ENCODE assay signal across 22 cellular contexts in the genomic region with DNA sequence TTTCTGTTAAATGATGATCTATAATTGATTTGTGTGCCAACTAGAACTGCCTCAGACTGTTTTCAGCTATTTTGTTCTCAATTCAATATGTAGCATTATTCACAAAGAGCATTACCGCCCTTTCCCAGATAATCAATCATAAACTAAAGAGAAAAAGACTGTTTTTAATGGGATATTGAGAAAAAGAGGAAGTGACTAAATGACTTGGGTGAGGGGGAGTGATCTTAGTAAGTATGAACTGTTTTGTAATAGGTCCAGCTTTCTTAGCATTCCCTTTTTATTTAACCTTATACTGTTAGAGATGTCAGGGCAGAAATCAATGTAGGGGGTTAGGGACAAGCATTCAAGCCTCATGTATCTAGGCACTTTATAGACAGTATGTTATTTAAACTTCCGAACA.
DNase-seq lines count a peak whose midpoint lies in the region; ATAC-seq, FAIRE-seq and TF ChIP-seq lines count a peak whose summit lies in the region.
"Had no signal": no experiment of that assay in that cellular context is flagged by ENCODE, and none has a peak within 500 bp of the region (broad histone marks: within the 10 kb centered on the region; RNA-seq: fewer than 3 reads in every experiment).

No MANE protein-coding gene starts in this region.

- H3K27ac ChIP-seq in mammary epithelial cell (ENCODE audit: insufficient read depth, low read depth, low read length) (no peak overlapping the region), breast epithelium (no peak overlapping the region), astrocyte (ENCODE audit: low read depth, low read length) (no peak overlapping the region)
- H3K27ac ChIP-seq: A549, HL-60, SJSA1 had no signal

- H3K4me1 Mint-ChIP-seq in astrocyte (ENCODE audit: low read depth, unreplicated experiment), result peaks cover 19% of the 10 kb centered on the region

- ATAC-seq in GM21526 (IDR thresholded peaks at IDR 0.05; ENCODE audit: low FRiP score, unreplicated experiment), result no peak
- ATAC-seq: A549, T-cell had no signal

- H3K9me3 Mint-ChIP-seq in astrocyte (ENCODE audit: unreplicated experiment), result no peaks in the 10 kb centered on the region
- H3K9me3 Mint-ChIP-seq: CD4-positive, alpha-beta T cell; T-cell had no signal

- H2AFZ ChIP-seq in mammary epithelial cell (ENCODE audit: low read depth, low read length) (peak overlapping the region; percentile 49), astrocyte (ENCODE audit: low read depth, low read length) (no peak overlapping the region)

- TF ChIP-seq CTCF in mammary epithelial cell (conservative IDR thresholded peaks at IDR 0.05 in 1 of 2, IDR thresholded peaks at IDR 0.05 in 1 of 2; ENCODE audit: extremely low read depth in 1 of 2, insufficient read depth in 1 of 2, low read depth in 1 of 2, low read length in 2 of 2) (no peak), breast epithelium (IDR thresholded peaks at IDR 0.05) (no peak), astrocyte (IDR thresholded peaks at IDR 0.05; ENCODE audit: insufficient read depth, low read depth, low read length) (no peak)

- intact Hi-C loops in mammary epithelial cell (cut with micrococcal nuclease) (no loop called here), breast epithelium (cut with DNase I; ENCODE audit: low total_unique reads) (no loop called here)

- H3K79me2 ChIP-seq in mammary epithelial cell (ENCODE audit: insufficient read depth, low read length), result no peaks in the 10 kb centered on the region
- no peaks in the 10 kb centered on the region for H3K79me2 ChIP-seq in astrocyte (ENCODE audit: insufficient read depth, low read length)

- H3K36me3 Mint-ChIP-seq in astrocyte (ENCODE audit: low read depth, unreplicated experiment), result no peaks in the 10 kb centered on the region
- H3K36me3 Mint-ChIP-seq: T-cell had no signal

- H3K36me3 ChIP-seq in mammary epithelial cell (ENCODE audit: insufficient read depth, low read length), result no peaks in the 10 kb centered on the region
- no peaks in the 10 kb centered on the region for H3K36me3 ChIP-seq in breast epithelium
- no peaks in the 10 kb centered on the region for H3K36me3 ChIP-seq in astrocyte (ENCODE audit: insufficient read depth, low read length)
- H3K36me3 ChIP-seq: SJSA1 had no signal

- WGBS in mammary epithelial cell (ENCODE audit: low coverage, missing lambda C conversion rate), result 100% methylated on average over 2 of the region's 2 CpGs

- H3K27me3 ChIP-seq in mammary epithelial cell (ENCODE audit: insufficient read depth, low read length) (no peaks in the 10 kb centered on the region), breast epithelium (no peaks in the 10 kb centered on the region), astrocyte (ENCODE audit: insufficient read depth, low read length) (no peaks in the 10 kb centered on the region)
- H3K27me3 ChIP-seq: SJSA1 had no signal

- H3K4me1 ChIP-seq in mammary epithelial cell (ENCODE audit: insufficient read depth, low read length) (no peaks in the 10 kb centered on the region), breast epithelium (no peaks in the 10 kb centered on the region), astrocyte (ENCODE audit: insufficient read depth, low read length) (no peaks in the 10 kb centered on the region)
- H3K4me1 ChIP-seq: A549, SJSA1 had no signal

- no peak overlapping the region for H3K4me3 ChIP-seq in mammary epithelial cell (replicated peaks in 1 of 3; ENCODE audit: insufficient read depth in 1 of 3, low read depth in 2 of 3, low read length in 3 of 3)
- H3K4me3 ChIP-seq in breast epithelium, result no peak overlapping the region
- H3K4me3 ChIP-seq in astrocyte (ENCODE audit: insufficient read depth, low read depth, low read length), result no peak overlapping the region
- H3K4me3 ChIP-seq: A549, SJSA1 had no signal

- no peak for TF ChIP-seq POLR2A in breast epithelium (IDR thresholded peaks at IDR 0.05)

- H3K4me3 Mint-ChIP-seq in astrocyte (ENCODE audit: unreplicated experiment), result no peak overlapping the region
- H3K4me3 Mint-ChIP-seq: CD4-positive, alpha-beta T cell; T-cell had no signal

- H3K9me3 ChIP-seq in mammary epithelial cell (replicated peaks; ENCODE audit: insufficient read depth, low read length), result no peaks in the 10 kb centered on the region
- no peaks in the 10 kb centered on the region for H3K9me3 ChIP-seq in breast epithelium
- no peaks in the 10 kb centered on the region for H3K9me3 ChIP-seq in astrocyte (ENCODE audit: insufficient read depth, low read depth, low read length)
- H3K9me3 ChIP-seq: A549, SJSA1 had no signal

- dilution Hi-C loops in mammary epithelial cell (cut with HindIII; ENCODE audit: low sequenced_read_pairs), result no loop called here

- DNase-seq in mammary epithelial cell (no peak), breast epithelium (ENCODE audit: low spot score in 2 of 2) (no peak), MV-4-11 (lab: John Stamatoyannopoulos, UW) (peak; percentile 51), astrocyte (ENCODE audit: low read depth) (peak; percentile 18), renal cortical epithelial cell (ENCODE audit: low read depth) (peak; percentile 18), NK-92 (lab: John Stamatoyannopoulos, UW; ENCODE audit: unreplicated experiment) (no peak)
- no peak for DNase-seq in activated T-cell treated with anti-CD3 and anti-CD28 coated beads, Interleukin-2, amount 50 U/mL, for 1 hour
- DNase-seq: Calu3; CD4-positive, alpha-beta T cell; DMS79 treated with DMSO at 0.1 percent for 48 hours; GDM1; KG1; NCI-H1436; NCI-H2081 treated with DMSO at 0.1 percent for 48 hours; NCI-H226; NCI-H526 treated with DMSO at 0.1 percent for 48 hours; T-cell had no signal

- CTCF ChIA-PET in mammary epithelial cell (lab: Charles Lee; ENCODE audit: low non-redundant PET), result no interaction called here

- no TSS peak for BruUV-seq in mammary epithelial cell (replicated peaks; lab: Mats Ljungman, UMichigan)

- H3K9ac ChIP-seq in mammary epithelial cell (ENCODE audit: insufficient read depth, low read length), result no peak overlapping the region
- H3K9ac ChIP-seq in astrocyte (ENCODE audit: low read length), result no peak overlapping the region

- H4K20me1 ChIP-seq in mammary epithelial cell (ENCODE audit: insufficient read depth, low read length) (no peaks in the 10 kb centered on the region), astrocyte (ENCODE audit: insufficient read depth, low read length) (no peaks in the 10 kb centered on the region)

- in situ Hi-C loops in mammary epithelial cell (cut with MboI; ENCODE audit: low sequenced_read_pairs in 2 of 2), result no loop called here

- no peak overlapping the region for H3K4me2 ChIP-seq in mammary epithelial cell (ENCODE audit: insufficient read depth, low read depth, low read length)
- H3K4me2 ChIP-seq in astrocyte (ENCODE audit: low read length), result no peak overlapping the region
- H3K4me2 ChIP-seq: A549 had no signal

- H3K27me3 Mint-ChIP-seq in astrocyte (ENCODE audit: low read depth, unreplicated experiment), result no peaks in the 10 kb centered on the region
- H3K27me3 Mint-ChIP-seq: CD4-positive, alpha-beta T cell; T-cell had no signal

- peak overlapping the region; percentile 75 for H3K27ac Mint-ChIP-seq in astrocyte (ENCODE audit: unreplicated experiment)
- H3K27ac Mint-ChIP-seq: CD4-positive, alpha-beta T cell; T-cell had no signal

- FAIRE-seq in astrocyte (lab: Jason Lieb, UNC), result no peak
- FAIRE-seq: A549, H1 had no signal

Comparison
In these comparisons a context has a peak if more than half of its experiments do, and no peak if none do; other contexts are left out.
1. DNase-seq: peak in MV-4-11 (single experiment), astrocyte (single experiment) and renal cortical epithelial cell (single experiment); none in mammary epithelial cell (single experiment), breast epithelium (0 of 2), activated T-cell treated with anti-CD3 and anti-CD28 coated beads, Interleukin-2, amount 50 U/mL, for 1 hour (single experiment) and NK-92 (single experiment).